In the genomic region with DNA sequence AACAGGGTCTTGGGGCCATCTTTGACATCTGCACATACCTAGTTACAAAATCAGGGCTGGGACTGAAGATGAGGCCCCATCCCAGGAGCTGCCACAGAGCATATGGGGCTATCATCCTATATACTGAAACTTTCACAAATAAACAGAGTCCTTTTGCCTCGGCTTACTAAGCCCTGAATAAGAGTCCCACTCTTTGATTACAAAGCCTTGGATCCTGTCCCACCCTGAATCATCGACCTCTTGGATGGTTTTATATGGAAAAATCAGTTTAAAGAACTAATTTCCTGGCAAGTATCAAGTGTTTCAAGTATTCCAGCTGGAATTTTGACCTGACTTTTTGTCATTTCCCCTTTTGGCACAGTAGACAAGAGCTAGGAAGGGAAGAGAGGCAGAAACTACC, we compare ENCODE assay signal across 25 cellular contexts.
"Had no signal": no experiment of that assay in that cellular context is flagged by ENCODE, and none has a peak within 500 bp of the region (broad histone marks: within the 10 kb centered on the region; RNA-seq: fewer than 3 reads in every experiment).

No MANE protein-coding gene starts in this region.

- H3K9me3 ChIP-seq: mucosa of descending colon, tibial nerve, uterus had no signal

- ATAC-seq: effector memory CD8-positive, alpha-beta T cell; mucosa of descending colon; naive thymus-derived CD8-positive, alpha-beta T cell; T-helper 17 cell had no signal

- H3K4me1 ChIP-seq: left ventricle myocardium inferior, uterus had no signal

- H3K4me3 ChIP-seq: left ventricle myocardium inferior, mucosa of descending colon, skin epidermis, tibial nerve, uterus had no signal

- H3K36me3 Mint-ChIP-seq: activated naive CD4-positive, alpha-beta T cell treated with anti-CD3 and anti-CD28 coated beads, Interleukin-2, amount 50 U/mL, for 24 hours; memory B cell; naive thymus-derived CD8-positive, alpha-beta T cell had no signal

- H3K36me3 ChIP-seq: left ventricle myocardium inferior, tibial nerve, uterus, WERI-Rb-1 had no signal

- H3K27ac Mint-ChIP-seq: activated naive CD4-positive, alpha-beta T cell treated with anti-CD3 and anti-CD28 coated beads, Interleukin-2, amount 50 U/mL, for 24 hours; effector memory CD8-positive, alpha-beta T cell; memory B cell; naive thymus-derived CD8-positive, alpha-beta T cell; progenitor cell of endocrine pancreas; T-helper 17 cell had no signal

- DNase-seq: activated CD4-positive, alpha-beta T cell treated with anti-CD3 and anti-CD28 coated beads, Interleukin-2, amount 50 U/mL, for 48 hours; activated effector memory CD4-positive, alpha-beta T cell treated with anti-CD3 and anti-CD28 coated beads, Interleukin-2, amount 50 U/mL, for 16 hours; activated T-cell treated with anti-CD3 and anti-CD28 coated beads, Interleukin-2, amount 50 U/mL, for 1 hour; dermis blood vessel endothelial cell; effector memory CD8-positive, alpha-beta T cell; glutamatergic neuron; hypothalamus; kidney; left ventricle myocardium inferior; naive thymus-derived CD8-positive, alpha-beta T cell; right cardiac atrium; stimulated activated CD4-positive, alpha-beta T cell treated with anti-CD3 and anti-CD28 coated beads, Interleukin-15, amount 100 ng/mL, for 24 hours; stimulated activated CD4-positive, alpha-beta T cell treated with anti-CD3 and anti-CD28 coated beads, Interleukin-4, amount 100 ng/mL, for 1 hour; stimulated activated naive CD4-positive, alpha-beta T cell; substantia nigra; T-helper 17 cell; uterus had no signal

- H3K27me3 ChIP-seq: tibial nerve, uterus had no signal

- H3K4me3 Mint-ChIP-seq: activated naive CD4-positive, alpha-beta T cell treated with anti-CD3 and anti-CD28 coated beads, Interleukin-2, amount 50 U/mL, for 24 hours; effector memory CD8-positive, alpha-beta T cell; memory B cell; naive thymus-derived CD8-positive, alpha-beta T cell; T-helper 17 cell had no signal

- H3K4me1 Mint-ChIP-seq: activated naive CD4-positive, alpha-beta T cell treated with anti-CD3 and anti-CD28 coated beads, Interleukin-2, amount 50 U/mL, for 24 hours; memory B cell; naive thymus-derived CD8-positive, alpha-beta T cell had no signal

- H3K27ac ChIP-seq: epithelial cell of prostate, left ventricle myocardium inferior, skin epidermis, tibial nerve, uterus, WERI-Rb-1 had no signal

- H3K27me3 Mint-ChIP-seq: activated naive CD4-positive, alpha-beta T cell treated with anti-CD3 and anti-CD28 coated beads, Interleukin-2, amount 50 U/mL, for 24 hours had no signal
